In the genomic region with DNA sequence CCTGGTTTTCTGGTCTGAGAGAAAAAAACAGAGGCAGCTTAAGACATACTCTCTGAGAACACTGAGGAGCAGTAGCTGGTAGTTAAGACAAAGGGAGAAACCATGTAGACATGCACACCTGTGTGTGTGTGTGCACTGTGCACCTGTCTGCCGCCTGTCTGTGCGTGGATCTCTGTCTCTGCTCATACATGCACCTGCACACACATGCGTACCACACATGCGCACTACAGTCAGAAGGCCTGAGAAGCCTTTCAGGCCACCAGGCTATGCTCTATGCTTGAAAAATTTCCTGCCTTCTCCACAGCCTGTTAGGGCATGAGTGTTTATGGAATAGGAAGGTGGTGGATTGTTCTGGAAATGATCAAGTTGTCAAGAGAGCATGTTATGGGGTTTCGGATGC, we compare ENCODE assay signal across 15 cellular contexts.
DNase-seq lines count a peak whose midpoint lies in the region; ATAC-seq and TF ChIP-seq lines count a peak whose summit lies in the region.
"Had no signal": no experiment of that assay in that cellular context is flagged by ENCODE, and none has a peak within 500 bp of the region (broad histone marks: within the 10 kb centered on the region; RNA-seq: fewer than 3 reads in every experiment).

No MANE protein-coding gene starts in this region.

- H3K9me3 ChIP-seq in spleen = peaks cover 0 to 17% (median 0%) of the 10 kb centered on the region in 8 donors
- H3K9me3 ChIP-seq: A549 had no signal

- H3K4me3 ChIP-seq in spleen = no peak overlapping the region
- H3K4me3 ChIP-seq: A549 had no signal

- TF ChIP-seq POLR2A in spleen (IDR thresholded peaks at IDR 0.05) = no peak

- no peaks in the 10 kb centered on the region for H3K27me3 Mint-ChIP-seq in brain

- intact Hi-C loops in spleen (cut with DNase I; ENCODE audit: low total_unique reads) = no loop called here

- peak overlapping the region in 1 of 5 experiments; percentile 44 for H3K4me3 Mint-ChIP-seq in brain
- H3K4me3 Mint-ChIP-seq: CD14-positive monocyte; CD4-positive, alpha-beta memory T cell; H9; IgD-negative memory B cell had no signal

- TF ChIP-seq CTCF in brain (conservative IDR thresholded peaks at IDR 0.05) = no peak
- TF ChIP-seq CTCF in spleen (IDR thresholded peaks at IDR 0.05 in 8 of 11, conservative IDR thresholded peaks at IDR 0.05 in 3 of 11) = no peak

- H3K36me3 Mint-ChIP-seq in brain = no peaks in the 10 kb centered on the region
- H3K36me3 Mint-ChIP-seq: CD14-positive monocyte; CD4-positive, alpha-beta memory T cell had no signal

- peak overlapping the region; percentile 59 to 87 (median 72) for H3K27ac Mint-ChIP-seq in brain
- H3K27ac Mint-ChIP-seq: CD14-positive monocyte; CD4-positive, alpha-beta memory T cell; H9; IgD-negative memory B cell had no signal

- H3K27me3 ChIP-seq in spleen (replicated peaks in 1 of 7) = peaks cover 0 to 20% (median 0%) of the 10 kb centered on the region in 7 donors

- H3K36me3 ChIP-seq in spleen = no peaks in the 10 kb centered on the region

- no peak overlapping the region for H3K27ac ChIP-seq in spleen
- H3K27ac ChIP-seq: 22Rv1, A549 had no signal

- H3K9me3 Mint-ChIP-seq in brain = peaks cover 0 to 5% (median 0%) of the 10 kb centered on the region in 5 experiments
- H3K9me3 Mint-ChIP-seq: H9 had no signal

- DNase-seq in DMS79 treated with DMSO at 0.1 percent for 48 hours (lab: John Stamatoyannopoulos, UW) (peak; percentile 45), DMS79 (lab: John Stamatoyannopoulos, UW) (no peak), spleen (peak; percentile 34), NCI-H128 (lab: John Stamatoyannopoulos, UW; ENCODE audit: unreplicated experiment) (no peak)
- DNase-seq: AML-193; Calu3; CD4-positive, alpha-beta memory T cell; H9 had no signal

- 78 to 99% (median 94%) methylated on average over 5 of the region's 5 CpGs for WGBS in spleen, 5 donors

- H3K4me1 ChIP-seq in spleen = peaks cover 0 to 45% (median 8%) of the 10 kb centered on the region in 6 donors

- peaks cover 96% of the 10 kb centered on the region for H3K4me1 Mint-ChIP-seq in brain
- H3K4me1 Mint-ChIP-seq: CD4-positive, alpha-beta memory T cell had no signal

- no peak for ATAC-seq in HG03135 (IDR thresholded peaks at IDR 0.05; ENCODE audit: unreplicated experiment)
- ATAC-seq: A549 had no signal

TF ChIP-seq in PFSK-1, 5 proteins besides CTCF, POLR2A, EP300 and RAD21:
- no peak for TF ChIP-seq TAF1 (IDR thresholded peaks at IDR 0.05; ENCODE audit: borderline replicate concordance, insufficient read depth, low read length)
- peak; percentile 47; the same call in 1 of the 2 replicates for TF ChIP-seq POLR2AphosphoS5 (IDR thresholded peaks at IDR 0.05; ENCODE audit: low read depth, low read length)
TF ChIP-seq in PFSK-1: peak in this region for 1.

Comparison
In these comparisons a context has a peak if more than half of its experiments do, and no peak if none do; other contexts are left out.
1. DNase-seq: peak in DMS79 treated with DMSO at 0.1 percent for 48 hours (single experiment) and spleen (single experiment); none in DMS79 (single experiment) and NCI-H128 (single experiment).